24 cellular contexts compared by ENCODE assay signal in the genomic region with DNA sequence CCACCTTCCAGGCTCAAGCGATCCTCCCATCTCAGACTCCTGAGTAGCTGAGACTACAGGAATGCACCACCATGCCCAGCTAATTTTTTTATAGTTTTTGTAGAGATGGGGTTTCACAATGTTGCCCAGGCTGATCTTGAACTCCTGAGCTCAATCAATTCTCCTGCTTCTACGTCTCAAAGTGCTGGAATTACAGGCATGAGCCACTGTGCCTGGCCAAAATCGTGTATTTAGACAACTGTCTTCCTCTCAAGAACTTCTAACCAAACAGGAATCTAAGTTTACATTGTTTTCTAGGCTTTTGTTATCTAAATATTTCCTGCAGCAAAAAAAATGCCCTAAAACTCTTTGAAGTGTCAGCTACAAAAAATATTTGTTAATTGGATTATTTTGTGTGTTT.
DNase-seq lines count a peak whose midpoint lies in the region; ATAC-seq and TF ChIP-seq lines count a peak whose summit lies in the region.
"Had no signal": no experiment of that assay in that cellular context is flagged by ENCODE, and none has a peak within 500 bp of the region (broad histone marks: within the 10 kb centered on the region; RNA-seq: fewer than 3 reads in every experiment).

No MANE protein-coding gene starts in this region.

- DNase-seq in HFFc6 (peak; percentile 33), fibroblast of peridontal ligament (ENCODE audit: extremely low read depth) (peak; percentile 34), heart left ventricle (no peak)
- no peak for DNase-seq in effector CD8-positive, alpha-beta T cell (lab: John Stamatoyannopoulos, UW)
- DNase-seq in activated CD4-positive, alpha-beta T cell treated with anti-CD3 and anti-CD28 coated beads for 48 hours, result no peak
- DNase-seq: ACHN; activated CD4-positive, alpha-beta T cell treated with anti-CD3 and anti-CD28 coated beads, Interleukin-2, amount 10 ng/mL, durations not matched to agents 24 days and 14 days; activated naive CD4-positive, alpha-beta T cell treated with anti-CD3 and anti-CD28 coated beads for 36 hours; DMS53; GDM1; Karpas-422; NCI-H1436; stimulated activated CD8-positive, alpha-beta memory T cell treated with anti-CD3 and anti-CD28 coated beads, Interleukin-4, amount 100 ng/mL, for 48 hours; T1000; WERI-Rb-1 had no signal

- H3K27me3 ChIP-seq in rectal smooth muscle tissue (ENCODE audit: control insufficient read depth, insufficient read depth, low read length) (no peaks in the 10 kb centered on the region), heart left ventricle (no peaks in the 10 kb centered on the region)
- H3K27me3 ChIP-seq: cardiac muscle cell had no signal

- TF ChIP-seq POLR2A in heart left ventricle (IDR thresholded peaks at IDR 0.05), result no peak

- no peak overlapping the region for H3K9ac ChIP-seq in rectal smooth muscle tissue (ENCODE audit: low read length)

- H3K27me3 Mint-ChIP-seq in HFFc6 (ENCODE audit: insufficient read depth) (no peaks in the 10 kb centered on the region; the same call in 1 of the 2 replicates), brain (peaks cover 3% of the 10 kb centered on the region)
- H3K27me3 Mint-ChIP-seq: activated CD4-positive, alpha-beta T cell treated with anti-CD3 and anti-CD28 coated beads, Interleukin-2, amount 10 ng/mL, durations not matched to agents 24 days and 14 days; dendritic cell treated with granulocyte-macrophage colony-stimulating factor and Interleukin-4, amounts not matched to agents 40 ng/mL and 50 ng/mL, for 4 days; type B pancreatic cell had no signal

- H3K9me3 Mint-ChIP-seq in HFFc6 (no peaks in the 10 kb centered on the region), brain (peaks cover 0 to 41% (median 27%) of the 10 kb centered on the region in 5 experiments)
- H3K9me3 Mint-ChIP-seq: type B pancreatic cell had no signal

- H3K27ac ChIP-seq in rectal smooth muscle tissue (ENCODE audit: low read depth, low read length) (peak overlapping the region; percentile 16), heart left ventricle (peak overlapping the region in 1 of 12 donors; percentile 33)
- H3K27ac ChIP-seq: cardiac muscle cell, prostate gland, WERI-Rb-1 had no signal

- intact Hi-C loops in heart left ventricle (cut with DNase I), result no loop called here

- H3K4me3 Mint-ChIP-seq in HFFc6, result peak overlapping the region; percentile 80
- no peak overlapping the region for H3K4me3 Mint-ChIP-seq in brain
- H3K4me3 Mint-ChIP-seq: activated CD4-positive, alpha-beta T cell treated with anti-CD3 and anti-CD28 coated beads, Interleukin-2, amount 10 ng/mL, durations not matched to agents 24 days and 14 days; activated naive CD4-positive, alpha-beta T cell treated with anti-CD3 and anti-CD28 coated beads for 36 hours; dendritic cell treated with granulocyte-macrophage colony-stimulating factor and Interleukin-4, amounts not matched to agents 40 ng/mL and 50 ng/mL, for 4 days; neural crest cell; type B pancreatic cell had no signal

- no peaks in the 10 kb centered on the region for H3K36me3 ChIP-seq in rectal smooth muscle tissue (ENCODE audit: control insufficient read depth, insufficient read depth, low read length)
- peaks cover 0 to 4% (median 0%) of the 10 kb centered on the region in 9 donors for H3K36me3 ChIP-seq in heart left ventricle
- H3K36me3 ChIP-seq: cardiac muscle cell, prostate gland, WERI-Rb-1 had no signal

- TF ChIP-seq CTCF in HFFc6 (IDR thresholded peaks at IDR 0.05) (no peak), brain (conservative IDR thresholded peaks at IDR 0.05) (no peak), heart left ventricle (IDR thresholded peaks at IDR 0.05) (no peak)

- H3K27ac Mint-ChIP-seq in HFFc6, result peak overlapping the region; percentile 91
- H3K27ac Mint-ChIP-seq in brain, result peak overlapping the region in 3 of 5 experiments; percentile 69 to 94 (median 69)
- H3K27ac Mint-ChIP-seq: activated CD4-positive, alpha-beta T cell treated with anti-CD3 and anti-CD28 coated beads, Interleukin-2, amount 10 ng/mL, durations not matched to agents 24 days and 14 days; activated naive CD4-positive, alpha-beta T cell treated with anti-CD3 and anti-CD28 coated beads for 36 hours; dendritic cell treated with granulocyte-macrophage colony-stimulating factor and Interleukin-4, amounts not matched to agents 40 ng/mL and 50 ng/mL, for 4 days; type B pancreatic cell had no signal

- ATAC-seq in heart left ventricle (no peak), GM18498 (IDR thresholded peaks at IDR 0.05; ENCODE audit: unreplicated experiment) (no peak)

- H3K4me1 Mint-ChIP-seq in HFFc6 (ENCODE audit: low read depth), result peaks cover 64% of the 10 kb centered on the region
- H3K4me1 Mint-ChIP-seq in brain, result peaks cover 11% of the 10 kb centered on the region

- WGBS in heart left ventricle, 4 donors, result 76 to 86% (median 80%) methylated on average over 3 of the region's 3 CpGs

- H3K36me3 Mint-ChIP-seq in HFFc6 (ENCODE audit: low read depth) (peaks cover 43% of the 10 kb centered on the region), brain (peaks cover 77% of the 10 kb centered on the region)

- H3K4me3 ChIP-seq in rectal smooth muscle tissue (ENCODE audit: low read length), result no peak overlapping the region
- H3K4me3 ChIP-seq in heart left ventricle, result no peak overlapping the region
- H3K4me3 ChIP-seq: cardiac muscle cell, prostate gland, skin epidermis had no signal

- no peaks in the 10 kb centered on the region for H3K9me3 ChIP-seq in heart left ventricle
- H3K9me3 ChIP-seq: prostate gland had no signal

- H3K4me1 ChIP-seq in rectal smooth muscle tissue (ENCODE audit: control insufficient read depth, insufficient read depth, low read length), result no peaks in the 10 kb centered on the region
- peaks cover 0 to 23% (median 2%) of the 10 kb centered on the region in 12 donors for H3K4me1 ChIP-seq in heart left ventricle
- H3K4me1 ChIP-seq: prostate gland had no signal

Comparison
In these comparisons a context has a peak if more than half of its experiments do, and no peak if none do; other contexts are left out.
1. DNase-seq: peak in HFFc6 (single experiment) and fibroblast of peridontal ligament (single experiment); none in effector CD8-positive, alpha-beta T cell (single experiment), activated CD4-positive, alpha-beta T cell treated with anti-CD3 and anti-CD28 coated beads for 48 hours (single experiment) and heart left ventricle (0 of 5).